Comparison of ENCODE assay signal across 18 cellular contexts in the genomic region with DNA sequence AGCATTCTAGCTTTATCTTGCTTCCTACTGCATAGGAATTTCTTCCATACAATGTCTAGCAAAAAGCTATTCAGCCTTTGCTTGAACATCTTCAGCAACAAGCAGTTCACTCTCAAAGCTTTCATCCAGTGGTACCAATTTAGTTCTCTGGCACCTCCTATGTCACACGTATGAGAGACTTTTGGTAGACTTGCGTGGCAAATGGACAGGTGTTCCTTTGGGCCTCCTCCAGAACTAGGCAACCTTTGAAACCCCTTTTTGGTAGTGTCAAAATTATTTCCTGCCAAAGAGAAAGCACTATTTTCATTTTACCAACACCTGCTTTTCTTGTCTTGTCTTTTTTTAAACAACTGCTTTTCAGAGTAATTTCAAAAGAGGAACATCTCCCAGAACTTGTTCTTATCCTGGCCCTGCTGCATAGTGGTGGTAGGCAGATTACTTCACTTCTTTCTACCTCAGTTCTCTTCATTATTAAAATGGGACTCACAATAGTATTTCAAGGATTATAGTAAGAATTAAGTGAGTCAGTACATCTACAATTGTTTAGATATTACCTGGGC.
DNase-seq lines count a peak whose midpoint lies in the region; ATAC-seq and TF ChIP-seq lines count a peak whose summit lies in the region.
"Had no signal": no experiment of that assay in that cellular context is flagged by ENCODE, and none has a peak within 500 bp of the region (broad histone marks: within the 10 kb centered on the region; RNA-seq: fewer than 3 reads in every experiment).

No MANE protein-coding gene starts in this region.

- POLR2A ChIA-PET in OCI-LY7 (lab: Charles Lee) = interaction anchor here (0.6 to 1.4 kb wide), 3 partner anchors 10 to 21 kb away, joined by 3 to 5 read pairs (median 3); no protein-coding TSS in a partner anchor
- POLR2A ChIA-PET in naive thymus-derived CD4-positive, alpha-beta T cell (lab: Charles Lee) = no interaction called here

- ATAC-seq in sciatic nerve (no peak), upper lobe of right lung (no peak)
- no peak for ATAC-seq in naive thymus-derived CD4-positive, alpha-beta T cell
- ATAC-seq: foreskin keratinocyte had no signal

- WGBS in suprapubic skin = 94% methylated on average over 2 of the region's 2 CpGs

- no peak overlapping the region for H3K4me3 Mint-ChIP-seq in Calu3 (ENCODE audit: low read depth, unreplicated experiment)
- no peak overlapping the region for H3K4me3 Mint-ChIP-seq in naive thymus-derived CD4-positive, alpha-beta T cell

- CTCF ChIA-PET in Calu3 (lab: Charles Lee) = interaction anchor here (0.6 kb wide), 1 partner anchor 45 kb away, joined by 5 read pairs; no protein-coding TSS in a partner anchor
- CTCF ChIA-PET in OCI-LY7 (lab: Charles Lee; ENCODE audit: unreplicated experiment) = interaction anchor here (0.5 kb wide), 1 partner anchor 407 kb away, joined by 3 read pairs; no protein-coding TSS in a partner anchor
- CTCF ChIA-PET in naive thymus-derived CD4-positive, alpha-beta T cell (lab: Charles Lee) = no interaction called here

- intact Hi-C loops in Calu3 (cut with micrococcal nuclease; ENCODE audit: unreplicated experiment) = no loop called here
- intact Hi-C loops in OCI-LY7 (cut with micrococcal nuclease; ENCODE audit: unreplicated experiment) = no loop called here
- intact Hi-C loops in sciatic nerve (cut with DNase I) = no loop called here
- intact Hi-C loops in naive thymus-derived CD4-positive, alpha-beta T cell (cut with micrococcal nuclease) = no loop called here
- intact Hi-C loops in upper lobe of right lung (cut with DNase I) = no loop called here

- peaks cover 41% of the 10 kb centered on the region for H3K4me1 Mint-ChIP-seq in Calu3 (ENCODE audit: low read depth, unreplicated experiment)
- peaks cover 0 to 9% (median 0%) of the 10 kb centered on the region in 7 donors for H3K4me1 Mint-ChIP-seq in naive thymus-derived CD4-positive, alpha-beta T cell

- no peak for TF ChIP-seq CTCF in Calu3 (IDR thresholded peaks at IDR 0.05; ENCODE audit: unreplicated experiment)
- TF ChIP-seq CTCF in OCI-LY7 (conservative IDR thresholded peaks at IDR 0.05; ENCODE audit: low read length) = no peak
- no peak for TF ChIP-seq CTCF in suprapubic skin (IDR thresholded peaks at IDR 0.05)
- no peak for TF ChIP-seq CTCF in upper lobe of right lung (IDR thresholded peaks at IDR 0.05)

- H3K27ac Mint-ChIP-seq in Calu3 (ENCODE audit: unreplicated experiment) = peak overlapping the region; percentile 83
- no peak overlapping the region for H3K27ac Mint-ChIP-seq in naive thymus-derived CD4-positive, alpha-beta T cell
- H3K27ac Mint-ChIP-seq: activated T-helper 2 cell treated with anti-CD3 and anti-CD28 coated beads, Interferon-gamma antibody, Interleukin-2, Interleukin-4, amounts not matched to agents 10 μg/mL and 5 μg/mL and 100 μg/mL, durations not matched to agents 14 hours and 24 hours and 36 hours had no signal

- H3K27me3 ChIP-seq in suprapubic skin = no peaks in the 10 kb centered on the region
- H3K27me3 ChIP-seq in naive thymus-derived CD4-positive, alpha-beta T cell (ENCODE audit: control insufficient read depth in 2 of 2, insufficient read depth in 2 of 2, low read length in 2 of 2) = no peaks in the 10 kb centered on the region
- H3K27me3 ChIP-seq in upper lobe of right lung = no peaks in the 10 kb centered on the region
- H3K27me3 ChIP-seq: adrenal gland, foreskin keratinocyte, MG63, SJSA1, stomach, uterus had no signal

- peak overlapping the region; percentile 72 for H3K27ac ChIP-seq in OCI-LY7 (ENCODE audit: low read depth, low read length, poor library complexity, severe bottlenecking)
- no peak overlapping the region for H3K27ac ChIP-seq in suprapubic skin
- H3K27ac ChIP-seq in naive thymus-derived CD4-positive, alpha-beta T cell (ENCODE audit: low read depth, low read length) = no peak overlapping the region
- no peak overlapping the region for H3K27ac ChIP-seq in upper lobe of right lung
- H3K27ac ChIP-seq: adrenal gland, foreskin keratinocyte, SJSA1, stomach, uterus had no signal

- peaks cover 4% of the 10 kb centered on the region; the same call in 1 of the 2 replicates for H3K79me2 ChIP-seq in OCI-LY7 (ENCODE audit: insufficient read depth, low read depth, low read length)

- no peaks in the 10 kb centered on the region for H3K9me3 ChIP-seq in OCI-LY7 (ENCODE audit: low read length)
- no peaks in the 10 kb centered on the region for H3K9me3 ChIP-seq in suprapubic skin
- no peaks in the 10 kb centered on the region for H3K9me3 ChIP-seq in naive thymus-derived CD4-positive, alpha-beta T cell (ENCODE audit: control insufficient read depth in 2 of 3, low read length in 3 of 3)
- no peaks in the 10 kb centered on the region for H3K9me3 ChIP-seq in upper lobe of right lung
- H3K9me3 ChIP-seq: adrenal gland, MG63, SJSA1, stomach, uterus had no signal

- no peaks in the 10 kb centered on the region for H3K9me2 ChIP-seq in OCI-LY7 (ENCODE audit: insufficient read depth, low read length)

- no peaks in the 10 kb centered on the region for H3K27me3 Mint-ChIP-seq in Calu3 (ENCODE audit: unreplicated experiment)
- no peaks in the 10 kb centered on the region for H3K27me3 Mint-ChIP-seq in naive thymus-derived CD4-positive, alpha-beta T cell

- H3K4me2 ChIP-seq in OCI-LY7 (ENCODE audit: low read length) = peak overlapping the region; percentile 59

- no peak for TF ChIP-seq EP300 in suprapubic skin (IDR thresholded peaks at IDR 0.05)

- H3K9me3 Mint-ChIP-seq in Calu3 (ENCODE audit: low read depth, unreplicated experiment) = no peaks in the 10 kb centered on the region
- H3K9me3 Mint-ChIP-seq in naive thymus-derived CD4-positive, alpha-beta T cell = no peaks in the 10 kb centered on the region
- H3K9me3 Mint-ChIP-seq: activated T-helper 2 cell treated with anti-CD3 and anti-CD28 coated beads, Interferon-gamma antibody, Interleukin-2, Interleukin-4, amounts not matched to agents 10 μg/mL and 5 μg/mL and 100 μg/mL, durations not matched to agents 14 hours and 24 hours and 36 hours had no signal

- H3K4me3 ChIP-seq in OCI-LY7 (ENCODE audit: low read depth, low read length, poor library complexity, severe bottlenecking) (peak overlapping the region; percentile 24), suprapubic skin (no peak overlapping the region), upper lobe of right lung (no peak overlapping the region)
- no peak overlapping the region for H3K4me3 ChIP-seq in naive thymus-derived CD4-positive, alpha-beta T cell (ENCODE audit: low read length)
- H3K4me3 ChIP-seq: adrenal gland, MG63, SJSA1, stomach, uterus had no signal

- peaks cover 4% of the 10 kb centered on the region; the same call in 1 of the 2 replicates for H4K20me1 ChIP-seq in OCI-LY7 (ENCODE audit: insufficient read depth, low read length)

- no peak overlapping the region for H2AFZ ChIP-seq in OCI-LY7 (ENCODE audit: low read length)

- H3K36me3 Mint-ChIP-seq in Calu3 (ENCODE audit: insufficient read depth, unreplicated experiment) = no peaks in the 10 kb centered on the region
- no peaks in the 10 kb centered on the region for H3K36me3 Mint-ChIP-seq in naive thymus-derived CD4-positive, alpha-beta T cell

- TF ChIP-seq POLR2A in suprapubic skin (IDR thresholded peaks at IDR 0.05) = no peak

- peaks cover 44% of the 10 kb centered on the region for H3K4me1 ChIP-seq in OCI-LY7 (ENCODE audit: insufficient read depth, low read length, poor library complexity, severe bottlenecking)
- H3K4me1 ChIP-seq in suprapubic skin = no peaks in the 10 kb centered on the region
- H3K4me1 ChIP-seq in naive thymus-derived CD4-positive, alpha-beta T cell (ENCODE audit: control insufficient read depth in 2 of 2, insufficient read depth in 2 of 2, low read length in 2 of 2) = no peaks in the 10 kb centered on the region
- H3K4me1 ChIP-seq in upper lobe of right lung = no peaks in the 10 kb centered on the region
- H3K4me1 ChIP-seq: foreskin keratinocyte, uterus had no signal

- peaks cover 10% of the 10 kb centered on the region for H3K36me3 ChIP-seq in OCI-LY7 (ENCODE audit: insufficient read depth, low read length)
- no peaks in the 10 kb centered on the region for H3K36me3 ChIP-seq in suprapubic skin
- H3K36me3 ChIP-seq in naive thymus-derived CD4-positive, alpha-beta T cell (ENCODE audit: control insufficient read depth in 2 of 3, insufficient read depth in 3 of 3, low read length in 3 of 3) = no peaks in the 10 kb centered on the region
- H3K36me3 ChIP-seq in upper lobe of right lung = no peaks in the 10 kb centered on the region
- H3K36me3 ChIP-seq: adrenal gland, MG63, stomach, uterus had no signal

- no peak for DNase-seq in Calu3
- peak; percentile 20 for DNase-seq in GM19238 (ENCODE audit: insufficient read length, low spot score)
- DNase-seq in OCI-LY7 (ENCODE audit: low spot score) = peak; percentile 69
- peak; percentile 30 for DNase-seq in germinal center (ENCODE audit: low spot score)
- DNase-seq in sciatic nerve (ENCODE audit: low spot score) = no peak
- DNase-seq in suprapubic skin (ENCODE audit: low spot score in 2 of 2) = no peak
- no peak for DNase-seq in naive thymus-derived CD4-positive, alpha-beta T cell
- DNase-seq in upper lobe of right lung = no peak
- DNase-seq: activated CD8-positive, alpha-beta memory T cell treated with anti-CD3 and anti-CD28 coated beads for 24 hours; adrenal gland; central memory CD4-positive, alpha-beta T cell; foreskin keratinocyte; MG63; stimulated activated CD4-positive, alpha-beta T cell treated with anti-CD3 and anti-CD28 coated beads, Interleukin-12 subunit alpha, Interleukin-12 subunit beta, amount 100 ng/mL, for 4 hours; stomach; uterus had no signal

- BruUV-seq in Calu3 (replicated peaks; lab: Mats Ljungman, UMichigan) = no TSS peak
- no TSS peak for BruUV-seq in OCI-LY7 (replicated peaks; lab: Mats Ljungman, UMichigan)

Comparison
In these comparisons a context has a peak if more than half of its experiments do, and no peak if none do; other contexts are left out.
1. DNase-seq: peak in GM19238 (single experiment), OCI-LY7 (single experiment) and germinal center (single experiment); none in Calu3 (single experiment), sciatic nerve (single experiment), suprapubic skin (0 of 2), naive thymus-derived CD4-positive, alpha-beta T cell (0 of 9) and upper lobe of right lung (single experiment).